In the genomic region with DNA sequence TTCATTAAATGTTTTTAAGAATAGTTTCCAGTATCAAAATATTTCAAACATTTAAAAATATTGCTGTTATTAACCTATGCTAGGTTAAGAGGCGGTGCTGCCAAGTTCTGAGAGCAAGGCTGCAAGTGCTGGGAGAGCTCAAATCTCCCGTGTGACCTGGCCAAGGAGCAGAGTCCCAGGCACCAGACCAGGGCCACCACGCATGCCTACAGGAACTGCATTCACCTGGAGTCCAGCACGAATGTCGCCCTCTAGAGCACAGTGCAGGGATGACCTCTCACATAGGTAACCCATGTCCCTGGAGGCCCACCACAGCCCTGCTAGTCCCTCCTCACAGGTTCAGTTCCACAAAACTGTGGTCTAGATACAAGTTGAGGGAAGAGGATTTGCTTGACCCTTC, we compare ENCODE assay signal across 9 cellular contexts.
DNase-seq lines count a peak whose midpoint lies in the region; ATAC-seq and TF ChIP-seq lines count a peak whose summit lies in the region.
"Had no signal": no experiment of that assay in that cellular context is flagged by ENCODE, and none has a peak within 500 bp of the region (broad histone marks: within the 10 kb centered on the region; RNA-seq: fewer than 3 reads in every experiment).

No MANE protein-coding gene starts in this region.

- no peaks in the 10 kb centered on the region for H3K4me1 ChIP-seq in colonic mucosa
- H3K4me1 ChIP-seq: pancreas had no signal

- no peaks in the 10 kb centered on the region for H3K9me3 ChIP-seq in colonic mucosa
- H3K9me3 ChIP-seq: pancreas had no signal

- H3K27ac ChIP-seq in colonic mucosa = no peak overlapping the region
- H3K27ac ChIP-seq: pancreas had no signal

- H3K27me3 ChIP-seq in colonic mucosa = no peaks in the 10 kb centered on the region
- H3K27me3 ChIP-seq: pancreas had no signal

- no peak overlapping the region for H3K27ac Mint-ChIP-seq in activated T-cell treated with anti-CD3 and anti-CD28 coated beads, Interleukin-2, amount 50 U/mL, for 72 hours

- intact Hi-C loops in colonic mucosa (cut with DNase I) = no loop called here

- no peak overlapping the region for H3K9ac ChIP-seq in colonic mucosa (ENCODE audit: low read depth in 2 of 2, low read length in 2 of 2)

- H3K9me3 Mint-ChIP-seq in activated T-cell treated with anti-CD3 and anti-CD28 coated beads, Interleukin-2, amount 50 U/mL, for 72 hours = peaks cover 0 to 7% of the 10 kb centered on the region in 2 donors

- peaks cover 11% of the 10 kb centered on the region for H3K4me1 Mint-ChIP-seq in activated T-cell treated with anti-CD3 and anti-CD28 coated beads, Interleukin-2, amount 50 U/mL, for 72 hours (ENCODE audit: low read depth)

- H3K27me3 Mint-ChIP-seq in activated T-cell treated with anti-CD3 and anti-CD28 coated beads, Interleukin-2, amount 50 U/mL, for 72 hours (ENCODE audit: low read depth) = no peaks in the 10 kb centered on the region

- TF ChIP-seq CTCF in colonic mucosa (IDR thresholded peaks at IDR 0.05) = no peak

- DNase-seq in activated T-cell treated with anti-CD3 and anti-CD28 coated beads, Interleukin-2, amount 50 U/mL, for 72 hours = peak; percentile 28 to 29
- DNase-seq in activated T-cell treated with anti-CD3 and anti-CD28 coated beads for 4 hours = no peak
- DNase-seq in colonic mucosa = peak; percentile 27
- DNase-seq in middle frontal gyrus (ENCODE audit: extremely low spot score, low spot score) = no peak
- DNase-seq in SHP77 (lab: John Stamatoyannopoulos, UW) = no peak
- no peak for DNase-seq in NCI-H774 (lab: John Stamatoyannopoulos, UW)

- TF ChIP-seq EP300 in Ishikawa (IDR thresholded peaks at IDR 0.05; ENCODE audit: borderline replicate concordance) = no peak

- H3K4me3 ChIP-seq in colonic mucosa = no peak overlapping the region
- H3K4me3 ChIP-seq: pancreas had no signal

- no peak overlapping the region for H3K4me3 Mint-ChIP-seq in activated T-cell treated with anti-CD3 and anti-CD28 coated beads, Interleukin-2, amount 50 U/mL, for 72 hours

- ATAC-seq in activated T-cell treated with anti-CD3 and anti-CD28 coated beads, Interleukin-2, amount 50 U/mL, for 72 hours (replicated peaks in 1 of 2) = peak in 1 of 2 donors; percentile 46
- peak; percentile 92 for ATAC-seq in GM21576 (IDR thresholded peaks at IDR 0.05; ENCODE audit: unreplicated experiment)

- TF ChIP-seq RAD21 in Ishikawa (IDR thresholded peaks at IDR 0.05; ENCODE audit: low read depth) = peak; percentile 55

- peaks cover 0 to 2% of the 10 kb centered on the region in 2 donors for H3K36me3 Mint-ChIP-seq in activated T-cell treated with anti-CD3 and anti-CD28 coated beads, Interleukin-2, amount 50 U/mL, for 72 hours (ENCODE audit: insufficient read depth in 2 of 2)

- no peaks in the 10 kb centered on the region for H3K36me3 ChIP-seq in colonic mucosa
- H3K36me3 ChIP-seq: pancreas had no signal

TF ChIP-seq in Ishikawa, 13 proteins besides CTCF, POLR2A, EP300 and RAD21:
- TF ChIP-seq EGR1 (IDR thresholded peaks at IDR 0.05) = no peak
- no peak for TF ChIP-seq TCF12 (IDR thresholded peaks at IDR 0.05; ENCODE audit: low read depth)
- TF ChIP-seq, protein P1, sequence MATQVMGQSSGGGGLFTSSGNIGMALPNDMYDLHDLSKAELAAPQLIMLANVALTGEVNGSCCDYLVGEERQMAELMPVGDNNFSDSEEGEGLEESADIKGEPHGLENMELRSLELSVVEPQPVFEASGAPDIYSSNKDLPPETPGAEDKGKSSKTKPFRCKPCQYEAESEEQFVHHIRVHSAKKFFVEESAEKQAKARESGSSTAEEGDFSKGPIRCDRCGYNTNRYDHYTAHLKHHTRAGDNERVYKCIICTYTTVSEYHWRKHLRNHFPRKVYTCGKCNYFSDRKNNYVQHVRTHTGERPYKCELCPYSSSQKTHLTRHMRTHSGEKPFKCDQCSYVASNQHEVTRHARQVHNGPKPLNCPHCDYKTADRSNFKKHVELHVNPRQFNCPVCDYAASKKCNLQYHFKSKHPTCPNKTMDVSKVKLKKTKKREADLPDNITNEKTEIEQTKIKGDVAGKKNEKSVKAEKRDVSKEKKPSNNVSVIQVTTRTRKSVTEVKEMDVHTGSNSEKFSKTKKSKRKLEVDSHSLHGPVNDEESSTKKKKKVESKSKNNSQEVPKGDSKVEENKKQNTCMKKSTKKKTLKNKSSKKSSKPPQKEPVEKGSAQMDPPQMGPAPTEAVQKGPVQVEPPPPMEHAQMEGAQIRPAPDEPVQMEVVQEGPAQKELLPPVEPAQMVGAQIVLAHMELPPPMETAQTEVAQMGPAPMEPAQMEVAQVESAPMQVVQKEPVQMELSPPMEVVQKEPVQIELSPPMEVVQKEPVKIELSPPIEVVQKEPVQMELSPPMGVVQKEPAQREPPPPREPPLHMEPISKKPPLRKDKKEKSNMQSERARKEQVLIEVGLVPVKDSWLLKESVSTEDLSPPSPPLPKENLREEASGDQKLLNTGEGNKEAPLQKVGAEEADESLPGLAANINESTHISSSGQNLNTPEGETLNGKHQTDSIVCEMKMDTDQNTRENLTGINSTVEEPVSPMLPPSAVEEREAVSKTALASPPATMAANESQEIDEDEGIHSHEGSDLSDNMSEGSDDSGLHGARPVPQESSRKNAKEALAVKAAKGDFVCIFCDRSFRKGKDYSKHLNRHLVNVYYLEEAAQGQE (IDR thresholded peaks at IDR 0.05; ENCODE audit: low read depth) = no peak
- TF ChIP-seq CREB1 (IDR thresholded peaks at IDR 0.05; ENCODE audit: low read depth) = no peak
- TF ChIP-seq FOXM1 (IDR thresholded peaks at IDR 0.05; ENCODE audit: borderline replicate concordance, low read depth) = no peak
- TF ChIP-seq, protein P2, sequence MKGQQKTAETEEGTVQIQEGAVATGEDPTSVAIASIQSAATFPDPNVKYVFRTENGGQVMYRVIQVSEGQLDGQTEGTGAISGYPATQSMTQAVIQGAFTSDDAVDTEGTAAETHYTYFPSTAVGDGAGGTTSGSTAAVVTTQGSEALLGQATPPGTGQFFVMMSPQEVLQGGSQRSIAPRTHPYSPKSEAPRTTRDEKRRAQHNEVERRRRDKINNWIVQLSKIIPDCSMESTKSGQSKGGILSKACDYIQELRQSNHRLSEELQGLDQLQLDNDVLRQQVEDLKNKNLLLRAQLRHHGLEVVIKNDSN (IDR thresholded peaks at IDR 0.05) = no peak
- no peak for TF ChIP-seq CEBPB (IDR thresholded peaks at IDR 0.05)
- TF ChIP-seq, protein P3, sequence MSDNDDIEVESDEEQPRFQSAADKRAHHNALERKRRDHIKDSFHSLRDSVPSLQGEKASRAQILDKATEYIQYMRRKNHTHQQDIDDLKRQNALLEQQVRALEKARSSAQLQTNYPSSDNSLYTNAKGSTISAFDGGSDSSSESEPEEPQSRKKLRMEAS (IDR thresholded peaks at IDR 0.05) = no peak
- no peak for TF ChIP-seq TAF1 (IDR thresholded peaks at IDR 0.05; ENCODE audit: low read depth)
- no peak for TF ChIP-seq ZBTB7A (IDR thresholded peaks at IDR 0.05; ENCODE audit: low read depth)
- TF ChIP-seq NFIC (IDR thresholded peaks at IDR 0.05) = no peak
- TF ChIP-seq YY1 (IDR thresholded peaks at IDR 0.05; ENCODE audit: low read depth) = no peak
- no peak for TF ChIP-seq TEAD4 (IDR thresholded peaks at IDR 0.05)

Comparison
In these comparisons a context has a peak if more than half of its experiments do, and no peak if none do; other contexts are left out.
1. DNase-seq: peak in activated T-cell treated with anti-CD3 and anti-CD28 coated beads, Interleukin-2, amount 50 U/mL, for 72 hours (2 of 2) and colonic mucosa (single experiment); none in activated T-cell treated with anti-CD3 and anti-CD28 coated beads for 4 hours (single experiment), middle frontal gyrus (single experiment), SHP77 (0 of 2) and NCI-H774 (single experiment).